Comparison of ENCODE assay signal across 8 cellular contexts in genomic region chr20:3889489-3890409, GRCh38. TPM values are rescaled to one million over a fixed set of nuclear protein-coding genes. Genes with fewer than 3 reads are reported as not detected.
DNase-seq lines count a peak whose midpoint lies in the region; ATAC-seq and TF ChIP-seq lines count a peak whose summit lies in the region.

No MANE protein-coding gene starts in this region.

- intact Hi-C loops in MCF 10A (cut with micrococcal nuclease): loop anchor here (2.0 kb wide), 2 partner anchors 35 to 125 kb away; partner anchors contain the start of gene RNF24

- H3K4me1 Mint-ChIP-seq in MCF 10A (ENCODE audit: insufficient read depth, unreplicated experiment): peaks cover 19% of the 10 kb centered on the region

- CTCF ChIA-PET in MCF 10A (lab: Yijun Ruan, JAX): interaction anchor here (0.5 to 1.1 kb wide), 8 partner anchors 23 to 357 kb away, joined by 3 read pairs; no protein-coding TSS in a partner anchor

- POLR2A ChIA-PET in MCF 10A (lab: Yijun Ruan, JAX): interaction anchor here (0.8 to 4.9 kb wide), 39 partner anchors 8 to 269 kb away, joined by 3 to 50 read pairs (median 4); partner anchors contain the start of genes ADISSP, AP5S1 and CENPB

- TF ChIP-seq CTCF in MCF 10A (IDR thresholded peaks at IDR 0.05; ENCODE audit: unreplicated experiment): no peak

- H3K27me3 ChIP-seq in layer of hippocampus (ENCODE audit: control insufficient read depth, insufficient read depth, low read length): no peaks in the 10 kb centered on the region

- no TSS peak for BruUV-seq in MCF 10A (replicated peaks; lab: Mats Ljungman, UMichigan)

- DNase-seq in A172 (ENCODE audit: low spot score) (peak; percentile 39), SW480 (ENCODE audit: low spot score) (peak; percentile 35), MCF 10A (ENCODE audit: unreplicated experiment) (peak; percentile 30), HPDE6-E6E7 (ENCODE audit: extremely low spot score) (no peak)
- DNase-seq in stimulated activated CD4-positive, alpha-beta T cell treated with anti-CD3 and anti-CD28 coated beads, Interleukin-2, amount 100 ng/mL, for 24 hours: peak; percentile 54 to 65

- no peaks in the 10 kb centered on the region for H3K27me3 Mint-ChIP-seq in MCF 10A (ENCODE audit: insufficient read depth, unreplicated experiment)

- no peaks in the 10 kb centered on the region for H3K9me3 Mint-ChIP-seq in MCF 10A (ENCODE audit: unreplicated experiment)

- peaks cover 41% of the 10 kb centered on the region for H3K36me3 Mint-ChIP-seq in MCF 10A (ENCODE audit: insufficient read depth, unreplicated experiment)

- peak overlapping the region; percentile 96 for H3K27ac Mint-ChIP-seq in MCF 10A (ENCODE audit: low read depth, unreplicated experiment)

- peak overlapping the region; percentile 91 for H3K4me3 Mint-ChIP-seq in MCF 10A (ENCODE audit: unreplicated experiment)

- H3K27ac ChIP-seq in layer of hippocampus (ENCODE audit: low read depth, low read length): peak overlapping the region; percentile 96

- peak; percentile 24 for ATAC-seq in GM18498 (IDR thresholded peaks at IDR 0.05; ENCODE audit: unreplicated experiment)
- peak; percentile 20 for ATAC-seq in HG03159 (IDR thresholded peaks at IDR 0.05; ENCODE audit: unreplicated experiment)

RNA-seq across cellular contexts. Expression of gene PANK2, which starts 0.6 kb away (rescaled TPM):
- 62.1 and 97.0 TPM in 2 replicates for total RNA-seq in A172 (2014; rRNA removed; shearing (Covaris generic))
- 29.2 and 32.8 TPM in 2 replicates for total RNA-seq in MCF 10A (2022)

RNA-seq across cellular contexts. Expression of gene MAVS, which starts 43.1 kb away (rescaled TPM):
- 18.6 and 23.9 TPM in 2 replicates for total RNA-seq in A172 (2014; rRNA removed; shearing (Covaris generic))
- 31.7 and 39.7 TPM in 2 replicates for total RNA-seq in MCF 10A (2022)
